Comparison of ENCODE assay signal across 1 cellular context in genomic region chrX:124737771-124738170, GRCh38.
TF ChIP-seq lines count a peak whose summit lies in the region.

No MANE protein-coding gene starts in this region.

TF ChIP-seq in WTC11, 78 proteins besides CTCF, POLR2A, EP300 and RAD21:
- TF ChIP-seq, protein P1, sequence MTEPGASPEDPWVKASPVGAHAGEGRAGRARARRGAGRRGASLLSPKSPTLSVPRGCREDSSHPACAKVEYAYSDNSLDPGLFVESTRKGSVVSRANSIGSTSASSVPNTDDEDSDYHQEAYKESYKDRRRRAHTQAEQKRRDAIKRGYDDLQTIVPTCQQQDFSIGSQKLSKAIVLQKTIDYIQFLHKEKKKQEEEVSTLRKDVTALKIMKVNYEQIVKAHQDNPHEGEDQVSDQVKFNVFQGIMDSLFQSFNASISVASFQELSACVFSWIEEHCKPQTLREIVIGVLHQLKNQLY (CRISPR knock-in tag; IDR thresholded peaks at IDR 0.05), result no peak
- TF ChIP-seq, protein P2, sequence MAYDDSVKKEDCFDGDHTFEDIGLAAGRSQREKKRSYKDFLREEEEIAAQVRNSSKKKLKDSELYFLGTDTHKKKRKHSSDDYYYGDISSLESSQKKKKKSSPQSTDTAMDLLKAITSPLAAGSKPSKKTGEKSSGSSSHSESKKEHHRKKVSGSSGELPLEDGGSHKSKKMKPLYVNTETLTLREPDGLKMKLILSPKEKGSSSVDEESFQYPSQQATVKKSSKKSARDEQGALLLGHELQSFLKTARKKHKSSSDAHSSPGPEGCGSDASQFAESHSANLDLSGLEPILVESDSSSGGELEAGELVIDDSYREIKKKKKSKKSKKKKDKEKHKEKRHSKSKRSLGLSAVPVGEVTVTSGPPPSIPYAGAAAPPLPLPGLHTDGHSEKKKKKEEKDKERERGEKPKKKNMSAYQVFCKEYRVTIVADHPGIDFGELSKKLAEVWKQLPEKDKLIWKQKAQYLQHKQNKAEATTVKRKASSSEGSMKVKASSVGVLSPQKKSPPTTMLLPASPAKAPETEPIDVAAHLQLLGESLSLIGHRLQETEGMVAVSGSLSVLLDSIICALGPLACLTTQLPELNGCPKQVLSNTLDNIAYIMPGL (CRISPR knock-in tag; IDR thresholded peaks at IDR 0.05), result no peak
- TF ChIP-seq ARID4B (CRISPR knock-in tag; IDR thresholded peaks at IDR 0.05; ENCODE audit: borderline replicate concordance), result no peak
- TF ChIP-seq, protein P3, sequence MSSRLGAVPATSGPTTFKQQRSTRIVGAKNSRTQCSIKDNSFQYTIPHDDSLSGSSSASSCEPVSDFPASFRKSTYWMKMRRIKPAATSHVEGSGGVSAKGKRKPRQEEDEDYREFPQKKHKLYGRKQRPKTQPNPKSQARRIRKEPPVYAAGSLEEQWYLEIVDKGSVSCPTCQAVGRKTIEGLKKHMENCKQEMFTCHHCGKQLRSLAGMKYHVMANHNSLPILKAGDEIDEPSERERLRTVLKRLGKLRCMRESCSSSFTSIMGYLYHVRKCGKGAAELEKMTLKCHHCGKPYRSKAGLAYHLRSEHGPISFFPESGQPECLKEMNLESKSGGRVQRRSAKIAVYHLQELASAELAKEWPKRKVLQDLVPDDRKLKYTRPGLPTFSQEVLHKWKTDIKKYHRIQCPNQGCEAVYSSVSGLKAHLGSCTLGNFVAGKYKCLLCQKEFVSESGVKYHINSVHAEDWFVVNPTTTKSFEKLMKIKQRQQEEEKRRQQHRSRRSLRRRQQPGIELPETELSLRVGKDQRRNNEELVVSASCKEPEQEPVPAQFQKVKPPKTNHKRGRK (CRISPR knock-in tag; IDR thresholded peaks at IDR 0.05; ENCODE audit: borderline replicate concordance), result no peak
- TF ChIP-seq ZSCAN18 (CRISPR knock-in tag; IDR thresholded peaks at IDR 0.05), result no peak
- TF ChIP-seq AR (CRISPR knock-in tag; IDR thresholded peaks at IDR 0.05), result no peak
- TF ChIP-seq SMAD3 (CRISPR knock-in tag; IDR thresholded peaks at IDR 0.05; ENCODE audit: borderline replicate concordance), result no peak
- no peak for TF ChIP-seq ZNF232 (CRISPR knock-in tag; IDR thresholded peaks at IDR 0.05)
- no peak for TF ChIP-seq ZNF219 (CRISPR knock-in tag; IDR thresholded peaks at IDR 0.05; ENCODE audit: borderline replicate concordance)
- TF ChIP-seq, protein P4, sequence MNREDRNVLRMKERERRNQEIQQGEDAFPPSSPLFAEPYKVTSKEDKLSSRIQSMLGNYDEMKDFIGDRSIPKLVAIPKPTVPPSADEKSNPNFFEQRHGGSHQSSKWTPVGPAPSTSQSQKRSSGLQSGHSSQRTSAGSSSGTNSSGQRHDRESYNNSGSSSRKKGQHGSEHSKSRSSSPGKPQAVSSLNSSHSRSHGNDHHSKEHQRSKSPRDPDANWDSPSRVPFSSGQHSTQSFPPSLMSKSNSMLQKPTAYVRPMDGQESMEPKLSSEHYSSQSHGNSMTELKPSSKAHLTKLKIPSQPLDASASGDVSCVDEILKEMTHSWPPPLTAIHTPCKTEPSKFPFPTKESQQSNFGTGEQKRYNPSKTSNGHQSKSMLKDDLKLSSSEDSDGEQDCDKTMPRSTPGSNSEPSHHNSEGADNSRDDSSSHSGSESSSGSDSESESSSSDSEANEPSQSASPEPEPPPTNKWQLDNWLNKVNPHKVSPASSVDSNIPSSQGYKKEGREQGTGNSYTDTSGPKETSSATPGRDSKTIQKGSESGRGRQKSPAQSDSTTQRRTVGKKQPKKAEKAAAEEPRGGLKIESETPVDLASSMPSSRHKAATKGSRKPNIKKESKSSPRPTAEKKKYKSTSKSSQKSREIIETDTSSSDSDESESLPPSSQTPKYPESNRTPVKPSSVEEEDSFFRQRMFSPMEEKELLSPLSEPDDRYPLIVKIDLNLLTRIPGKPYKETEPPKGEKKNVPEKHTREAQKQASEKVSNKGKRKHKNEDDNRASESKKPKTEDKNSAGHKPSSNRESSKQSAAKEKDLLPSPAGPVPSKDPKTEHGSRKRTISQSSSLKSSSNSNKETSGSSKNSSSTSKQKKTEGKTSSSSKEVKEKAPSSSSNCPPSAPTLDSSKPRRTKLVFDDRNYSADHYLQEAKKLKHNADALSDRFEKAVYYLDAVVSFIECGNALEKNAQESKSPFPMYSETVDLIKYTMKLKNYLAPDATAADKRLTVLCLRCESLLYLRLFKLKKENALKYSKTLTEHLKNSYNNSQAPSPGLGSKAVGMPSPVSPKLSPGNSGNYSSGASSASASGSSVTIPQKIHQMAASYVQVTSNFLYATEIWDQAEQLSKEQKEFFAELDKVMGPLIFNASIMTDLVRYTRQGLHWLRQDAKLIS (CRISPR knock-in tag; IDR thresholded peaks at IDR 0.05; ENCODE audit: borderline replicate concordance), result no peak
- no peak for TF ChIP-seq ETV6 (CRISPR knock-in tag; IDR thresholded peaks at IDR 0.05)
- TF ChIP-seq FOXP1 (CRISPR knock-in tag; IDR thresholded peaks at IDR 0.05; ENCODE audit: borderline replicate concordance), result no peak
- no peak for TF ChIP-seq MYBL2 (CRISPR knock-in tag; IDR thresholded peaks at IDR 0.05)
- TF ChIP-seq, protein P5, sequence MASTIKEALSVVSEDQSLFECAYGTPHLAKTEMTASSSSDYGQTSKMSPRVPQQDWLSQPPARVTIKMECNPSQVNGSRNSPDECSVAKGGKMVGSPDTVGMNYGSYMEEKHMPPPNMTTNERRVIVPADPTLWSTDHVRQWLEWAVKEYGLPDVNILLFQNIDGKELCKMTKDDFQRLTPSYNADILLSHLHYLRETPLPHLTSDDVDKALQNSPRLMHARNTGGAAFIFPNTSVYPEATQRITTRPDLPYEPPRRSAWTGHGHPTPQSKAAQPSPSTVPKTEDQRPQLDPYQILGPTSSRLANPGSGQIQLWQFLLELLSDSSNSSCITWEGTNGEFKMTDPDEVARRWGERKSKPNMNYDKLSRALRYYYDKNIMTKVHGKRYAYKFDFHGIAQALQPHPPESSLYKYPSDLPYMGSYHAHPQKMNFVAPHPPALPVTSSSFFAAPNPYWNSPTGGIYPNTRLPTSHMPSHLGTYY (CRISPR knock-in tag; IDR thresholded peaks at IDR 0.05), result no peak
- no peak for TF ChIP-seq ELF4 (CRISPR knock-in tag; IDR thresholded peaks at IDR 0.05; ENCODE audit: low read depth)
